8 cellular contexts compared by ENCODE assay signal in the genomic region with DNA sequence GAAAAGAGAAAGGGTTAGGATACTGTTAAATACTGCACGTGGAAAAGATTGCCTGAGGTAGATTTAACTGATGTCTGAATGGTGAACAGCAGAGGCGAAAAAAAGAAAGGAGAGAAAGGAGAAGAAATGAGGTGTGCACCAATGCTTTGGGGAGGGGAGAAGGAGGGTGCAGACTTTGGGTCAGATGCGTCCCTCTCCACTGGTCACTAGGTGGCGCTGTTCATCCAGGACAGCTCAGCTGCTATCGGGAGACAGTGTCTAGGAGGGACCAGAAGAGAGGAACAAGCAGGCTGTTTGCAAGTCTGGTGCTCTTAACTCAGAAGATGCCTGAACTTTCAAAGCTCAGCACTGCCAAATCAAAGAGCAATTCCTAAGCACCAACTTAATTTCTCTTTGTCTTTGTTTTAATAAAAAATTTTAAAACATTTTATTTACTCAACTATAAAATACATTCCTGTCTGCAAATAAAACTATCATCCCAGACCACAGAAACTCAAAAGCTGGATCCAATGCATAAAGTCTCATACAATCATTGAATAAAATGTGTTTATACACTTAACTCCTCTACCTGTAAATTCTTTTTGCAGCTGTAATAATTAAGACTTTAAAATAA.
DNase-seq lines count a peak whose midpoint lies in the region; ATAC-seq, FAIRE-seq and TF ChIP-seq lines count a peak whose summit lies in the region.

No MANE protein-coding gene starts in this region.

- TF ChIP-seq POLR2A in A549 (IDR thresholded peaks at IDR 0.05; ENCODE audit: low read length) (no peak), GM12891 (IDR thresholded peaks at IDR 0.05; ENCODE audit: low read depth, low read length) (no peak), breast epithelium (IDR thresholded peaks at IDR 0.05) (no peak)

- intact Hi-C loops in breast epithelium (cut with DNase I; ENCODE audit: low total_unique reads), result loop anchor here (5.0 to 10.0 kb wide), 2 partner anchors 60 to 228 kb away; no protein-coding TSS in a partner anchor
- intact Hi-C loops in kidney (cut with DNase I), result loop anchor here (10.0 kb wide), 2 partner anchors 50 to 230 kb away; no protein-coding TSS in a partner anchor

- H3K9me3 ChIP-seq in A549, result no peaks in the 10 kb centered on the region
- H3K9me3 ChIP-seq in breast epithelium, result no peaks in the 10 kb centered on the region
- H3K9me3 ChIP-seq in kidney (ENCODE audit: control insufficient read depth in 1 of 2, low read length in 2 of 2), result no peaks in the 10 kb centered on the region

- FAIRE-seq in A549 (lab: Jason Lieb, UNC), result peak; percentile 74
- FAIRE-seq in GM12891 (lab: Jason Lieb, UNC), result peak; percentile 97
- no peak for FAIRE-seq in kidney (lab: Jason Lieb, UNC)

- H3K4me1 ChIP-seq in A549 (no peaks in the 10 kb centered on the region), breast epithelium (no peaks in the 10 kb centered on the region), kidney (ENCODE audit: control insufficient read depth in 1 of 2, insufficient read depth in 1 of 2, low read depth in 1 of 2, low read length in 2 of 2) (peaks cover 0 to 2% of the 10 kb centered on the region in 2 donors)

- H3K4me1 Mint-ChIP-seq in T-cell, result peaks cover 0 to 10% (median 8%) of the 10 kb centered on the region in 3 donors

- DNase-seq in A549 (ENCODE audit: low read depth in 1 of 2, low spot score in 1 of 2), result peak; percentile 77 to 84
- DNase-seq in GM12891 (ENCODE audit: insufficient read length, low spot score), result peak; percentile 55
- DNase-seq in NCI-H146 (lab: John Stamatoyannopoulos, UW), result peak; percentile 77
- DNase-seq in T-cell, result peak in 23 of 34 experiments; percentile 6 to 49 (median 19)
- peak; percentile 49 to 74 for DNase-seq in breast epithelium (ENCODE audit: low spot score in 2 of 2)
- DNase-seq in kidney, result peak; percentile 84
- DNase-seq in stimulated activated CD4-positive, alpha-beta T cell treated with anti-CD3 and anti-CD28 coated beads, Interleukin-2, amount 100 ng/mL, for 24 hours, result peak; percentile 66 to 71

- no peak for TF ChIP-seq EP300 in A549 (IDR thresholded peaks at IDR 0.05)

- TF ChIP-seq RAD21 in A549 (conservative IDR thresholded peaks at IDR 0.05 in 1 of 2, IDR thresholded peaks at IDR 0.05 in 1 of 2), result peak; percentile 85 to 94

- no peaks in the 10 kb centered on the region for H3K36me3 Mint-ChIP-seq in T-cell

- POLR2A ChIA-PET in A549 (lab: Yijun Ruan, JAX) (interaction anchor here (0.5 kb wide), 1 partner anchor 18 kb away, joined by 3 read pairs; no protein-coding TSS in a partner anchor), T-cell (lab: Charles Lee) (no interaction called here)

- no peak overlapping the region for H3K9ac ChIP-seq in kidney (ENCODE audit: low read length in 2 of 2)

- WGBS in A549 (ENCODE audit: missing lambda C conversion rate), result 0% methylated on average over 5 of the region's 5 CpGs

- H3K27me3 ChIP-seq in breast epithelium, result no peaks in the 10 kb centered on the region

- H3K27ac Mint-ChIP-seq in T-cell, result no peak overlapping the region

- H3K27ac ChIP-seq in A549 (no peak overlapping the region), breast epithelium (no peak overlapping the region), kidney (ENCODE audit: low read depth in 2 of 2, low read length in 2 of 2) (no peak overlapping the region)

- H3K4me3 Mint-ChIP-seq in T-cell, result no peak overlapping the region

- H3K9me3 Mint-ChIP-seq in T-cell, result peaks cover 5 to 12% (median 5%) of the 10 kb centered on the region in 3 donors

- no peaks in the 10 kb centered on the region for H3K36me3 ChIP-seq in breast epithelium
- H3K36me3 ChIP-seq in kidney (ENCODE audit: control insufficient read depth in 1 of 2, insufficient read depth in 2 of 2, low read length in 2 of 2), result peaks cover 0 to under 1% of the 10 kb centered on the region in 2 donors

- H3K4me3 ChIP-seq in A549 (no peak overlapping the region), breast epithelium (no peak overlapping the region), kidney (ENCODE audit: low read length in 2 of 2) (no peak overlapping the region)

- CTCF ChIA-PET in A549 (lab: Yijun Ruan, JAX), result interaction anchor here (0.6 to 6.7 kb wide), 51 partner anchors 9 to 728 kb away, joined by 3 to 94 read pairs (median 4); no protein-coding TSS in a partner anchor
- CTCF ChIA-PET in T-cell (lab: Charles Lee), result interaction anchor here (0.6 to 3.3 kb wide), 8 partner anchors 9 to 53 kb away, joined by 3 to 20 read pairs (median 5); no protein-coding TSS in a partner anchor

- peaks cover 16 to 23% of the 10 kb centered on the region in 2 donors for H3K27me3 Mint-ChIP-seq in T-cell

- ATAC-seq in A549 (peak; percentile 97 to 99), HG02763 (IDR thresholded peaks at IDR 0.05; ENCODE audit: unreplicated experiment) (peak; percentile 75), T-cell (replicated peaks in 1 of 4) (peak in 2 of 4 experiments; percentile 42 to 51)

- TF ChIP-seq CTCF in A549 (IDR thresholded peaks at IDR 0.05) (peak; percentile 91), breast epithelium (IDR thresholded peaks at IDR 0.05) (peak; percentile 90 to 93 (median 90)), kidney (IDR thresholded peaks at IDR 0.05; ENCODE audit: borderline replicate concordance, extremely low read depth, insufficient read depth) (peak; percentile 83)

- H3K4me2 ChIP-seq in A549, result no peak overlapping the region

TF ChIP-seq in A549, 52 proteins besides CTCF, POLR2A, EP300 and RAD21:
- peak; percentile 30; the same call in 1 of the 2 replicates for TF ChIP-seq BHLHE40 (IDR thresholded peaks at IDR 0.05; ENCODE audit: low read depth, low read length)
- peak; percentile 80 for TF ChIP-seq SMC3 (IDR thresholded peaks at IDR 0.05)
- TF ChIP-seq HOXB5 (CRISPR knock-in tag; IDR thresholded peaks at IDR 0.05), result no peak

TF ChIP-seq in GM12891, 5 proteins besides CTCF, POLR2A, EP300 and RAD21:
- no peak for TF ChIP-seq PAX5 (IDR thresholded peaks at IDR 0.05; ENCODE audit: insufficient read depth, low read length, severe bottlenecking)
- no peak for TF ChIP-seq POU2F2 (IDR thresholded peaks at IDR 0.05; ENCODE audit: low read depth, low read length)
- peak; percentile 43 for TF ChIP-seq SPI1 (IDR thresholded peaks at IDR 0.05; ENCODE audit: low read depth, low read length)

Comparison
In these comparisons a context has a peak if more than half of its experiments do, and no peak if none do; other contexts are left out.
1. DNase-seq: peak in every context shown above with its lines; median percentile 84 in kidney; 80 in A549; 77 in NCI-H146; 68 in stimulated activated CD4-positive, alpha-beta T cell treated with anti-CD3 and anti-CD28 coated beads, Interleukin-2, amount 100 ng/mL, for 24 hours; 62 in breast epithelium; 55 in GM12891; 19 in T-cell.